In genomic region chr6:2745246-2745645, GRCh38 we compare ENCODE assay signal across 1 cellular context.
A peak's percentile ranks its signal among the peaks of the same experiment; 100 is the strongest.
TF ChIP-seq lines count a peak whose summit lies in the region.

No MANE protein-coding gene starts in this region.

TF ChIP-seq in HEK293, 187 proteins besides CTCF, POLR2A, EP300 and RAD21 (continued from another document):
- peak; percentile 44; the same call in 1 of the 2 replicates for TF ChIP-seq PRDM6 (tag by site-specific recombination; IDR thresholded peaks at IDR 0.05)
